ENCODE assay signal across 1 cellular context in genomic region chr18:10660485-10660884, GRCh38.
A peak's percentile ranks its signal among the peaks of the same experiment; 100 is the strongest.
TF ChIP-seq lines count a peak whose summit lies in the region.

No MANE protein-coding gene starts in this region.

TF ChIP-seq in GM12878, 131 proteins besides CTCF, POLR2A, EP300 and RAD21 (continued from another document):
- TF ChIP-seq ATF3 (IDR thresholded peaks at IDR 0.05; ENCODE audit: borderline replicate concordance, extremely low read depth, low read depth, low read length), result no peak
- peak; percentile 72 for TF ChIP-seq MTA2 (IDR thresholded peaks at IDR 0.05; ENCODE audit: low read depth)
- peak; percentile 92 for TF ChIP-seq ATF7 (IDR thresholded peaks at IDR 0.05; ENCODE audit: low read depth)
- TF ChIP-seq CBX3 (IDR thresholded peaks at IDR 0.05; ENCODE audit: borderline replicate concordance, low read depth), result no peak
- no peak for TF ChIP-seq IRF5 (IDR thresholded peaks at IDR 0.05; ENCODE audit: borderline replicate concordance)
- peak; percentile 25; the same call in 1 of the 2 replicates for TF ChIP-seq PKNOX1 (IDR thresholded peaks at IDR 0.05)
- TF ChIP-seq IKZF2 (IDR thresholded peaks at IDR 0.05), result peak; percentile 51 to 72; a peak in 3 of 4 replicates
- TF ChIP-seq SREBF2 (IDR thresholded peaks at IDR 0.05; ENCODE audit: low read length), result no peak
- TF ChIP-seq POU2F2 (IDR thresholded peaks at IDR 0.05; ENCODE audit: borderline replicate concordance, low read depth, low read length), result peak; percentile 60; the same call in 1 of the 3 replicates
- 0 out of 2 replicates have a peak, but pooled peaks have one; percentile 9 for TF ChIP-seq BMI1 (IDR thresholded peaks at IDR 0.05; ENCODE audit: borderline replicate concordance)
TF ChIP-seq in GM12878: peak in this region for 13.
